ENCODE assay signal across 26 cellular contexts in the genomic region with DNA sequence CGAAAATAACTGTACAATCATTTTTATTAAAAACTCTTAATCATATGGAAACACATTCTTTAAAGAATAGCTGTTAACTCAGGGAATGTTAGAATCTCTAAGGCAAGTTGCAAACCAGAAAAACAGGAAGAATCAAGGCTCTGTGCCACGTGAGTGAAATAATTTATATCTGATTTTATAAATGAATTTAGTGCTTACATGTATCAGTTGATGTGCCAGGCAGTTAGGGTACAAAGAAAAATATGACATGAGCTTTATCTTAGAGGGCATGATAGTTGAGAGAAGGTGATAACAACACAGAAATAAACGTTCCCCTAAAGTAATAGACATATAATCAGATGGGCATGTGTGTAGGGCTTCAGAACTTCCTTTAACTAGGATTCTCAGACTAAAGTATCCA.
"Had no signal": no experiment of that assay in that cellular context is flagged by ENCODE, and none has a peak within 500 bp of the region (broad histone marks: within the 10 kb centered on the region; RNA-seq: fewer than 3 reads in every experiment).

No MANE protein-coding gene starts in this region.

- H3K9ac ChIP-seq: neural progenitor cell, parathyroid adenoma had no signal

- H3K27me3 ChIP-seq: neural progenitor cell, ovary, right lobe of liver, sigmoid colon, suprapubic skin, testis, tibial artery, transverse colon, upper lobe of right lung, uterus had no signal

- H3K4me1 ChIP-seq: parathyroid adenoma, psoas muscle, right lobe of liver, suprapubic skin, testis, tibial artery, transverse colon, upper lobe of right lung, uterus had no signal

- H2AFZ ChIP-seq: parathyroid adenoma had no signal

- H3K4me3 ChIP-seq: neural progenitor cell, ovary, psoas muscle, right lobe of liver, sigmoid colon, suprapubic skin, testis, tibial artery, transverse colon, upper lobe of right lung, uterus had no signal

- H3K36me3 ChIP-seq: neural progenitor cell, ovary, right lobe of liver, sigmoid colon, suprapubic skin, tibial artery, transverse colon, upper lobe of right lung, uterus had no signal

- ATAC-seq: natural killer cell; psoas muscle; right cardiac atrium; right lobe of liver; stimulated activated effector memory CD8-positive, alpha-beta T cell treated with anti-CD3 and anti-CD28 coated beads, Interleukin-12 subunit alpha, Interleukin-12 subunit beta, amount 100 ng/mL, for 72 hours; stimulated activated naive CD8-positive, alpha-beta T cell treated with anti-CD3 and anti-CD28 coated beads, Interleukin-15, amount 100 ng/mL, for 72 hours; stimulated activated naive CD8-positive, alpha-beta T cell treated with anti-CD3 and anti-CD28 coated beads, Interleukin-15, Interleukin-2, amounts not matched to agents 100 U/mL and 50 U/mL, for 24 hours; upper lobe of right lung had no signal

- H3K79me2 ChIP-seq: parathyroid adenoma had no signal

- H3K4me2 ChIP-seq: neural progenitor cell had no signal

- H3K9me3 ChIP-seq: ovary, psoas muscle, right lobe of liver, sigmoid colon, suprapubic skin, testis, tibial artery, transverse colon, upper lobe of right lung, uterus had no signal

- DNase-seq: natural killer cell; occipital lobe; ovary; posterior cingulate gyrus; psoas muscle; right cardiac atrium; right lobe of liver; sigmoid colon; small intestine; stimulated activated CD4-positive, alpha-beta T cell treated with anti-CD3 and anti-CD28 coated beads, Interleukin-15, amount 100 ng/mL, for 24 hours; stimulated activated CD4-positive, alpha-beta T cell treated with anti-CD3 and anti-CD28 coated beads, Interleukin-2, amount 100 ng/mL, for 24 hours; stimulated activated CD4-positive, alpha-beta T cell treated with anti-CD3 and anti-CD28 coated beads, Interleukin-2, amount 100 ng/mL, for 48 hours; stimulated activated CD4-positive, alpha-beta T cell treated with anti-CD3 and anti-CD28 coated beads, Interleukin-4, amount 100 ng/mL, for 24 hours; stimulated activated naive CD4-positive, alpha-beta T cell; stimulated activated naive CD8-positive, alpha-beta T cell treated with anti-CD3 and anti-CD28 coated beads, Interleukin-15, amount 100 ng/mL, for 72 hours; stimulated activated naive CD8-positive, alpha-beta T cell treated with anti-CD3 and anti-CD28 coated beads, Interleukin-15, Interleukin-2, amounts not matched to agents 100 U/mL and 50 U/mL, for 24 hours; substantia nigra; testis; tibial artery; transverse colon; upper lobe of right lung; uterus had no signal

- H3K27ac ChIP-seq: neural progenitor cell, ovary, parathyroid adenoma, psoas muscle, right lobe of liver, sigmoid colon, suprapubic skin, testis, tibial artery, transverse colon, upper lobe of right lung, uterus had no signal
